ENCODE assay signal across 14 cellular contexts in the genomic region with DNA sequence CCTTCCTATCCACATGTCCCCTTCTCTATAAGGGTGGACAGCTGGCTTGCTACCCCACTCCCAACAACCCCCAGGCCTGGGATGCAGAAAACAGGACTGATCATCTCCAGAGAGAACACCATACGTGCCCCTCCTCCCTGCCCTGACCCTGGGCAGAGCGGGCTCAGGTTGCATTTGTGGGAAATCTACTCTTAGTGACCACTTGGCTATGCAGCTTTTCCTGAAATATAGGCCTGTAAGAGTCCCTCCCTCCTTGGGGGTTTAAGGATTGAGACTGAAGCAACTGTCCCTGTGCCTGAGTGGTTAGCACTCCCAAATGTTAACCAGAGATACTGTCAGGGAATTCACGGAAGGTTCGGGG. TPM values are rescaled to one million over a fixed set of nuclear protein-coding genes. Genes with fewer than 3 reads are reported as not detected.
DNase-seq lines count a peak whose midpoint lies in the region; ATAC-seq, FAIRE-seq and TF ChIP-seq lines count a peak whose summit lies in the region.
"Had no signal": no experiment of that assay in that cellular context is flagged by ENCODE, and none has a peak within 500 bp of the region (broad histone marks: within the 10 kb centered on the region; RNA-seq: fewer than 3 reads in every experiment).

No MANE protein-coding gene starts in this region.

- CTCF ChIA-PET in activated naive CD4-positive, alpha-beta T cell treated with anti-CD3 and anti-CD28 coated beads for 36 hours (lab: Charles Lee), result interaction anchor here (0.6 to 9.8 kb wide), 3 partner anchors 92 to 141 kb away, joined by 3 to 115 read pairs (median 4); no protein-coding TSS in a partner anchor

- FAIRE-seq in kidney (lab: Jason Lieb, UNC), result no peak
- FAIRE-seq: frontal cortex had no signal

- TF ChIP-seq CTCF in type B pancreatic cell (conservative IDR thresholded peaks at IDR 0.05) (no peak), left lung (IDR thresholded peaks at IDR 0.05) (no peak), kidney (IDR thresholded peaks at IDR 0.05; ENCODE audit: borderline replicate concordance, extremely low read depth, insufficient read depth) (no peak)

- H3K27ac ChIP-seq in left lung (peak overlapping the region in 1 of 2 donors; percentile 61), kidney (ENCODE audit: low read depth in 2 of 2, low read length in 2 of 2) (no peak overlapping the region)
- H3K27ac ChIP-seq: vagina had no signal

- H3K4me3 ChIP-seq in left lung (no peak overlapping the region), kidney (ENCODE audit: low read length in 2 of 2) (no peak overlapping the region)
- H3K4me3 ChIP-seq: smooth muscle cell, vagina had no signal

- ATAC-seq in HG03354 (IDR thresholded peaks at IDR 0.05; ENCODE audit: poor library complexity, severe bottlenecking, unreplicated experiment) (peak; percentile 16), left lung (no peak)
- peak; percentile 4 for ATAC-seq in activated naive CD8-positive, alpha-beta T cell treated with anti-CD3 and anti-CD28 coated beads, Interleukin-2, amount 50 U/mL, for 24 hours
- ATAC-seq in stimulated activated memory B cell treated with anti-CD40 and anti-IgM and Interleukin-4, amounts not matched to agents 10 μg/mL and 1 μg/mL and 100 μg/mL, for 72 hours, result no peak

- no peaks in the 10 kb centered on the region for H3K36me3 Mint-ChIP-seq in activated naive CD4-positive, alpha-beta T cell treated with anti-CD3 and anti-CD28 coated beads for 36 hours (ENCODE audit: low read depth)
- H3K36me3 Mint-ChIP-seq in activated naive CD8-positive, alpha-beta T cell treated with anti-CD3 and anti-CD28 coated beads, Interleukin-2, amount 50 U/mL, for 24 hours (ENCODE audit: low read depth), result no peaks in the 10 kb centered on the region
- no peaks in the 10 kb centered on the region for H3K36me3 Mint-ChIP-seq in type B pancreatic cell
- no peaks in the 10 kb centered on the region for H3K36me3 Mint-ChIP-seq in stimulated activated memory B cell treated with anti-CD40 and anti-IgM and Interleukin-4, amounts not matched to agents 10 μg/mL and 1 μg/mL and 100 μg/mL, for 72 hours

- H3K4me1 Mint-ChIP-seq in activated naive CD4-positive, alpha-beta T cell treated with anti-CD3 and anti-CD28 coated beads for 36 hours (ENCODE audit: low read depth), result peaks cover 30% of the 10 kb centered on the region
- H3K4me1 Mint-ChIP-seq in activated naive CD8-positive, alpha-beta T cell treated with anti-CD3 and anti-CD28 coated beads, Interleukin-2, amount 50 U/mL, for 24 hours, result peaks cover 37% of the 10 kb centered on the region
- peaks cover 9% of the 10 kb centered on the region for H3K4me1 Mint-ChIP-seq in type B pancreatic cell (ENCODE audit: unreplicated experiment)
- peaks cover 15% of the 10 kb centered on the region for H3K4me1 Mint-ChIP-seq in stimulated activated memory B cell treated with anti-CD40 and anti-IgM and Interleukin-4, amounts not matched to agents 10 μg/mL and 1 μg/mL and 100 μg/mL, for 72 hours

- H3K4me3 Mint-ChIP-seq in activated naive CD4-positive, alpha-beta T cell treated with anti-CD3 and anti-CD28 coated beads for 36 hours, result no peak overlapping the region
- no peak overlapping the region for H3K4me3 Mint-ChIP-seq in activated naive CD8-positive, alpha-beta T cell treated with anti-CD3 and anti-CD28 coated beads, Interleukin-2, amount 50 U/mL, for 24 hours
- no peak overlapping the region for H3K4me3 Mint-ChIP-seq in type B pancreatic cell
- H3K4me3 Mint-ChIP-seq in stimulated activated memory B cell treated with anti-CD40 and anti-IgM and Interleukin-4, amounts not matched to agents 10 μg/mL and 1 μg/mL and 100 μg/mL, for 72 hours, result no peak overlapping the region

- H3K27me3 ChIP-seq in left lung, result no peaks in the 10 kb centered on the region
- H3K27me3 ChIP-seq: vagina had no signal

- H3K9ac ChIP-seq in kidney (ENCODE audit: low read length in 2 of 2), result no peak overlapping the region

- no peaks in the 10 kb centered on the region for H3K9me3 ChIP-seq in left lung
- no peaks in the 10 kb centered on the region for H3K9me3 ChIP-seq in kidney (ENCODE audit: control insufficient read depth in 1 of 2, low read length in 2 of 2)
- H3K9me3 ChIP-seq: vagina had no signal

- peak overlapping the region; percentile 28 for H3K27ac Mint-ChIP-seq in activated naive CD4-positive, alpha-beta T cell treated with anti-CD3 and anti-CD28 coated beads for 36 hours
- peak overlapping the region; percentile 54 for H3K27ac Mint-ChIP-seq in activated naive CD8-positive, alpha-beta T cell treated with anti-CD3 and anti-CD28 coated beads, Interleukin-2, amount 50 U/mL, for 24 hours
- peak overlapping the region; percentile 3 for H3K27ac Mint-ChIP-seq in type B pancreatic cell
- H3K27ac Mint-ChIP-seq in stimulated activated memory B cell treated with anti-CD40 and anti-IgM and Interleukin-4, amounts not matched to agents 10 μg/mL and 1 μg/mL and 100 μg/mL, for 72 hours, result no peak overlapping the region

- DNase-seq in activated naive CD4-positive, alpha-beta T cell treated with anti-CD3 and anti-CD28 coated beads for 36 hours, result no peak
- DNase-seq in activated naive CD4-positive, alpha-beta T cell treated with Interleukin-2 at 50 U/mL for 16 hours, result no peak
- no peak for DNase-seq in activated naive CD8-positive, alpha-beta T cell treated with anti-CD3 and anti-CD28 coated beads, Interleukin-2, amount 50 U/mL, for 24 hours
- no peak for DNase-seq in type B pancreatic cell (ENCODE audit: extremely low spot score, unreplicated experiment)
- DNase-seq in left lung, result no peak
- no peak for DNase-seq in kidney
- DNase-seq: NCI-H1694 had no signal

- H3K27me3 Mint-ChIP-seq in activated naive CD4-positive, alpha-beta T cell treated with anti-CD3 and anti-CD28 coated beads for 36 hours (ENCODE audit: low read depth), result no peaks in the 10 kb centered on the region
- no peaks in the 10 kb centered on the region for H3K27me3 Mint-ChIP-seq in activated naive CD8-positive, alpha-beta T cell treated with anti-CD3 and anti-CD28 coated beads, Interleukin-2, amount 50 U/mL, for 24 hours
- no peaks in the 10 kb centered on the region for H3K27me3 Mint-ChIP-seq in type B pancreatic cell
- no peaks in the 10 kb centered on the region for H3K27me3 Mint-ChIP-seq in stimulated activated memory B cell treated with anti-CD40 and anti-IgM and Interleukin-4, amounts not matched to agents 10 μg/mL and 1 μg/mL and 100 μg/mL, for 72 hours

- H3K4me1 ChIP-seq in left lung (peaks cover 3 to 31% of the 10 kb centered on the region in 2 donors), kidney (ENCODE audit: control insufficient read depth in 1 of 2, insufficient read depth in 1 of 2, low read depth in 1 of 2, low read length in 2 of 2) (peaks cover 0 to 7% of the 10 kb centered on the region in 2 donors)
- H3K4me1 ChIP-seq: vagina had no signal

- intact Hi-C loops in activated naive CD4-positive, alpha-beta T cell treated with anti-CD3 and anti-CD28 coated beads for 36 hours (cut with micrococcal nuclease), result loop anchor here (1.0 kb wide), 1 partner anchor 104 kb away; no protein-coding TSS in a partner anchor
- intact Hi-C loops in left lung (cut with DNase I), result loop anchor here in 1 of 2 donors (5.0 kb wide), 1 partner anchor 137 kb away; no protein-coding TSS in a partner anchor
- intact Hi-C loops in kidney (cut with DNase I), result no loop called here

- no peaks in the 10 kb centered on the region for H3K9me3 Mint-ChIP-seq in activated naive CD4-positive, alpha-beta T cell treated with anti-CD3 and anti-CD28 coated beads for 36 hours
- no peaks in the 10 kb centered on the region for H3K9me3 Mint-ChIP-seq in activated naive CD8-positive, alpha-beta T cell treated with anti-CD3 and anti-CD28 coated beads, Interleukin-2, amount 50 U/mL, for 24 hours
- H3K9me3 Mint-ChIP-seq in type B pancreatic cell, result no peaks in the 10 kb centered on the region
- H3K9me3 Mint-ChIP-seq in stimulated activated memory B cell treated with anti-CD40 and anti-IgM and Interleukin-4, amounts not matched to agents 10 μg/mL and 1 μg/mL and 100 μg/mL, for 72 hours, result no peaks in the 10 kb centered on the region

- H3K36me3 ChIP-seq in left lung, result no peaks in the 10 kb centered on the region
- no peaks in the 10 kb centered on the region for H3K36me3 ChIP-seq in kidney (ENCODE audit: control insufficient read depth in 1 of 2, insufficient read depth in 2 of 2, low read length in 2 of 2)
- H3K36me3 ChIP-seq: vagina had no signal

RNA-seq across cellular contexts. Expression of gene SH2D7, which starts 11.7 kb away (rescaled TPM):
- total RNA-seq in activated naive CD4-positive, alpha-beta T cell treated with anti-CD3 and anti-CD28 coated beads for 36 hours, result not detected
- total RNA-seq in type B pancreatic cell (ENCODE audit: low replicate concordance) (not detected in 2 replicates), left lung (not detected), kidney (not detected)
- not detected for polyA plus RNA-seq in kidney (ENCODE audit: insufficient read depth, low read depth, low replicate concordance)
- total RNA-seq: frontal cortex, smooth muscle cell, vagina had no signal
- polyA plus RNA-seq: AG04450, neural cell had no signal

RNA-seq across cellular contexts. Expression of gene TBC1D2B, which starts 26.6 kb away (rescaled TPM):
- 10 to 100 TPM; 57.1 to 60.3 TPM for total RNA-seq in activated naive CD4-positive, alpha-beta T cell treated with anti-CD3 and anti-CD28 coated beads for 36 hours
- total RNA-seq in type B pancreatic cell (ENCODE audit: low replicate concordance) (17.4 and 22.1 TPM in 2 replicates), left lung (10 to 100 TPM; 56.2 to 64.9 TPM), kidney (41.6 TPM)
- 8.5 TPM for polyA plus RNA-seq in kidney (ENCODE audit: insufficient read depth, low read depth, low replicate concordance)

RNA-seq across cellular contexts. Expression of gene CIB2, which starts 27.1 kb away (rescaled TPM):
- 1 to 10 TPM; 1.9 to 2.1 TPM for total RNA-seq in activated naive CD4-positive, alpha-beta T cell treated with anti-CD3 and anti-CD28 coated beads for 36 hours
- total RNA-seq in type B pancreatic cell (ENCODE audit: low replicate concordance), result 15.7 and 20.1 TPM in 2 replicates
- total RNA-seq in left lung, result 1 to 10 TPM; 1.3 to 3.5 TPM
- total RNA-seq in kidney, result 13.7 TPM
- 29.9 TPM for polyA plus RNA-seq in kidney (ENCODE audit: insufficient read depth, low read depth, low replicate concordance)

RNA-seq across cellular contexts. Expression of gene IDH3A, which starts 45.1 kb away (rescaled TPM):
- total RNA-seq in activated naive CD4-positive, alpha-beta T cell treated with anti-CD3 and anti-CD28 coated beads for 36 hours, result 100 to 1,000 TPM; 117 to 123 TPM
- total RNA-seq in type B pancreatic cell (ENCODE audit: low replicate concordance), result 66.5 and 93.6 TPM in 2 replicates
- total RNA-seq in left lung, result 10 to 100 TPM; 60.3 to 81.1 TPM
- 97.2 TPM for total RNA-seq in kidney
- polyA plus RNA-seq in kidney (ENCODE audit: insufficient read depth, low read depth, low replicate concordance), result 67.5 TPM

Comparison
In these comparisons a context has a peak if more than half of its experiments do, and no peak if none do; other contexts are left out.
1. ATAC-seq: peak in HG03354 (single experiment) and activated naive CD8-positive, alpha-beta T cell treated with anti-CD3 and anti-CD28 coated beads, Interleukin-2, amount 50 U/mL, for 24 hours (single experiment); none in left lung (single experiment) and stimulated activated memory B cell treated with anti-CD40 and anti-IgM and Interleukin-4, amounts not matched to agents 10 μg/mL and 1 μg/mL and 100 μg/mL, for 72 hours (single experiment).